In the genomic region with DNA sequence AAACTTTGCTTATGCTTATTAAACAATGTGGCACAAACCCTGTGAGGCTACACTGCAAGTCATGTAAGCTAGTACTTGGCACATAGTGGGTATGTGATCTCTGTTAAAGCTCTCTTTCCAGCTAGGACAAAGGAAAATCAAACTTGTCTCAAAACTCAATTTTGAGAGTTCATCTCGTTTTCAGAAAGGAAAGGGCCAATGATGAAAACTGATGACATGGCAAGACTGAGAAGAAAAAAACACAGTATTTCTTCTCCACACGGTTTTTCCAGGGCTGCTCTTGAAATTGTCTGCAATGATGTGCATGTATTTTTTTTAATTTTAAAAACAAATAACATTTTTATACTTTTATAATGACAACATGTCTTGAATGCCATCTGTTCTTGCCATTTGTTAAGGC, we compare ENCODE assay signal across 15 cellular contexts.
"Had no signal": no experiment of that assay in that cellular context is flagged by ENCODE, and none has a peak within 500 bp of the region (broad histone marks: within the 10 kb centered on the region; RNA-seq: fewer than 3 reads in every experiment).

No MANE protein-coding gene starts in this region.

- H3K9me2 ChIP-seq: SK-N-SH had no signal

- ATAC-seq: Panc1 had no signal

- H3K9ac ChIP-seq: SK-N-SH had no signal

- DNase-seq: KBM-7, NCI-H1092, NCI-H1436, NCI-H1930, NCI-H2081, NCI-H2107, NCI-H2227 treated with DMSO at 0.1 percent for 48 hours, NCI-H524, NCI-H526 treated with DMSO at 0.1 percent for 48 hours, NCI-H748 treated with DMSO at 0.1 percent for 48 hours, SHP77, SK-N-SH, SW 1271 had no signal

- H3K27ac ChIP-seq: RWPE1 had no signal

- H3K4me2 ChIP-seq: SK-N-SH had no signal

- H3K9me3 ChIP-seq: SK-N-SH had no signal
